ENCODE assay signal across 16 cellular contexts in genomic region chr7:141710301-141710700, GRCh38. TPM values are rescaled to one million over a fixed set of nuclear protein-coding genes. Genes with fewer than 3 reads are reported as not detected.
A peak's percentile ranks its signal among the peaks of the same experiment; 100 is the strongest.
DNase-seq lines count a peak whose midpoint lies in the region; ATAC-seq and TF ChIP-seq lines count a peak whose summit lies in the region.
"Had no signal": no experiment of that assay in that cellular context is flagged by ENCODE, and none has a peak within 500 bp of the region (broad histone marks: within the 10 kb centered on the region; RNA-seq: fewer than 3 reads in every experiment).

No MANE protein-coding gene starts in this region.

- H3K27ac ChIP-seq in endodermal cell (ENCODE audit: low read depth, low read length): no peak overlapping the region
- H3K27ac ChIP-seq: C4-2B, Peyer's patch had no signal

- H3K4me3 Mint-ChIP-seq in activated T-cell treated with anti-CD3 and anti-CD28 coated beads, Interleukin-2, amount 50 U/mL, for 72 hours: no peak overlapping the region
- H3K4me3 Mint-ChIP-seq in endodermal cell: no peak overlapping the region
- no peak overlapping the region for H3K4me3 Mint-ChIP-seq in stimulated activated effector memory CD8-positive, alpha-beta T cell treated with anti-CD3 and anti-CD28 coated beads, Interleukin-12 subunit alpha, Interleukin-12 subunit beta, amount 100 ng/mL, for 72 hours

- H3F3A ChIP-seq in Loucy (ENCODE audit: low read depth): no peaks in the 10 kb centered on the region

- H3K27me3 ChIP-seq in Loucy (ENCODE audit: insufficient read depth, low read length, poor library complexity, severe bottlenecking) (no peaks in the 10 kb centered on the region), endodermal cell (ENCODE audit: control insufficient read depth, insufficient read depth, low read length, poor library complexity, severe bottlenecking) (no peaks in the 10 kb centered on the region)
- H3K27me3 ChIP-seq: Peyer's patch had no signal

- no peak for ATAC-seq in activated T-cell treated with anti-CD3 and anti-CD28 coated beads, Interleukin-2, amount 50 U/mL, for 72 hours (replicated peaks in 1 of 2)
- no peak for ATAC-seq in stimulated activated effector memory CD8-positive, alpha-beta T cell treated with anti-CD3 and anti-CD28 coated beads, Interleukin-12 subunit alpha, Interleukin-12 subunit beta, amount 100 ng/mL, for 72 hours

- H3K4me3 ChIP-seq in Loucy (ENCODE audit: low read length, poor library complexity, severe bottlenecking) (no peak overlapping the region), endodermal cell (ENCODE audit: low read length) (no peak overlapping the region)
- H3K4me3 ChIP-seq: Peyer's patch had no signal

- DNase-seq in activated T-cell treated with anti-CD3 and anti-CD28 coated beads, Interleukin-2, amount 50 U/mL, for 72 hours: no peak
- no peak for DNase-seq in activated T-cell treated with anti-CD3 and anti-CD28 coated beads, Interleukin-2, amount 50 U/mL, for 1 hour
- DNase-seq in endodermal cell: no peak
- no peak for DNase-seq in stimulated activated effector memory CD8-positive, alpha-beta T cell treated with anti-CD3 and anti-CD28 coated beads, Interleukin-12 subunit alpha, Interleukin-12 subunit beta, amount 100 ng/mL, for 72 hours (ENCODE audit: low spot score in 2 of 2)
- no peak for DNase-seq in superior temporal gyrus (ENCODE audit: extremely low spot score)
- DNase-seq in GF-D8 (lab: John Stamatoyannopoulos, UW): no peak
- no peak for DNase-seq in C1 segment of cervical spinal cord (lab: John Stamatoyannopoulos, UW)
- DNase-seq: NCI-H1105, NCI-H1694 treated with DMSO at 0.1 percent for 48 hours, NCI-H345, Peyer's patch, Right ventricle myocardium superior had no signal

- H3K9me2 ChIP-seq in Loucy (replicated peaks; ENCODE audit: low read depth, low read length): no peaks in the 10 kb centered on the region

- H3K4me1 ChIP-seq in Loucy (ENCODE audit: insufficient read depth, low read length, poor library complexity, severe bottlenecking) (no peaks in the 10 kb centered on the region), endodermal cell (ENCODE audit: control insufficient read depth, insufficient read depth, low read length) (peaks cover 12% of the 10 kb centered on the region)

- peak overlapping the region; percentile 5 for H3K27ac Mint-ChIP-seq in activated T-cell treated with anti-CD3 and anti-CD28 coated beads, Interleukin-2, amount 50 U/mL, for 72 hours
- H3K27ac Mint-ChIP-seq in endodermal cell: no peak overlapping the region
- H3K27ac Mint-ChIP-seq in stimulated activated effector memory CD8-positive, alpha-beta T cell treated with anti-CD3 and anti-CD28 coated beads, Interleukin-12 subunit alpha, Interleukin-12 subunit beta, amount 100 ng/mL, for 72 hours: peak overlapping the region; percentile 6

- WGBS in endodermal cell (ENCODE audit: insufficient coverage in 1 of 2, insufficient read length in 1 of 2), 2 experiments: 71 to 86% methylated on average over 1 of the region's 1 CpG

- H3K9me3 Mint-ChIP-seq in activated T-cell treated with anti-CD3 and anti-CD28 coated beads, Interleukin-2, amount 50 U/mL, for 72 hours: no peaks in the 10 kb centered on the region
- H3K9me3 Mint-ChIP-seq in endodermal cell: no peaks in the 10 kb centered on the region
- H3K9me3 Mint-ChIP-seq in stimulated activated effector memory CD8-positive, alpha-beta T cell treated with anti-CD3 and anti-CD28 coated beads, Interleukin-12 subunit alpha, Interleukin-12 subunit beta, amount 100 ng/mL, for 72 hours: no peaks in the 10 kb centered on the region

- no peaks in the 10 kb centered on the region for H3K79me2 ChIP-seq in Loucy (ENCODE audit: insufficient read depth, low read length)

- peaks cover 5% of the 10 kb centered on the region for H3K4me1 Mint-ChIP-seq in activated T-cell treated with anti-CD3 and anti-CD28 coated beads, Interleukin-2, amount 50 U/mL, for 72 hours (ENCODE audit: low read depth)
- peaks cover 15% of the 10 kb centered on the region for H3K4me1 Mint-ChIP-seq in endodermal cell
- peaks cover 7% of the 10 kb centered on the region for H3K4me1 Mint-ChIP-seq in stimulated activated effector memory CD8-positive, alpha-beta T cell treated with anti-CD3 and anti-CD28 coated beads, Interleukin-12 subunit alpha, Interleukin-12 subunit beta, amount 100 ng/mL, for 72 hours

- no peaks in the 10 kb centered on the region for H3K36me3 ChIP-seq in Loucy (ENCODE audit: insufficient read depth, low read length)
- H3K36me3 ChIP-seq in endodermal cell (ENCODE audit: control insufficient read depth, insufficient read depth, low read length): no peaks in the 10 kb centered on the region
- H3K36me3 ChIP-seq: Peyer's patch had no signal

- H2AFZ ChIP-seq in Loucy (ENCODE audit: low read length): no peak overlapping the region

- peak; percentile 34 for TF ChIP-seq CTCF in Loucy (conservative IDR thresholded peaks at IDR 0.05; ENCODE audit: low read length)
- TF ChIP-seq CTCF in endodermal cell (conservative IDR thresholded peaks at IDR 0.05): peak; percentile 27

- H3K27me3 Mint-ChIP-seq in activated T-cell treated with anti-CD3 and anti-CD28 coated beads, Interleukin-2, amount 50 U/mL, for 72 hours (ENCODE audit: low read depth): no peaks in the 10 kb centered on the region
- H3K27me3 Mint-ChIP-seq in endodermal cell (ENCODE audit: insufficient read depth): peaks cover 1% of the 10 kb centered on the region

- no peak overlapping the region for H3K4me2 ChIP-seq in Loucy (ENCODE audit: low read depth, low read length, poor library complexity, severe bottlenecking)

- no peaks in the 10 kb centered on the region for H3K36me3 Mint-ChIP-seq in activated T-cell treated with anti-CD3 and anti-CD28 coated beads, Interleukin-2, amount 50 U/mL, for 72 hours (ENCODE audit: insufficient read depth in 2 of 2)
- no peaks in the 10 kb centered on the region for H3K36me3 Mint-ChIP-seq in endodermal cell (ENCODE audit: low read depth)
- no peaks in the 10 kb centered on the region for H3K36me3 Mint-ChIP-seq in stimulated activated effector memory CD8-positive, alpha-beta T cell treated with anti-CD3 and anti-CD28 coated beads, Interleukin-12 subunit alpha, Interleukin-12 subunit beta, amount 100 ng/mL, for 72 hours

- H3K9ac ChIP-seq in Loucy (ENCODE audit: low read depth, low read length, poor library complexity, severe bottlenecking) (no peak overlapping the region), endodermal cell (ENCODE audit: extremely low read depth, low read length, poor library complexity, severe bottlenecking) (no peak overlapping the region)

- H3K9me3 ChIP-seq in Loucy (ENCODE audit: insufficient read depth, low read depth, low read length): no peaks in the 10 kb centered on the region
- H3K9me3 ChIP-seq in endodermal cell (ENCODE audit: control insufficient read depth, low read length): no peaks in the 10 kb centered on the region
- H3K9me3 ChIP-seq: Peyer's patch had no signal

- no peaks in the 10 kb centered on the region for H4K20me1 ChIP-seq in Loucy (ENCODE audit: insufficient read depth, low read length, poor library complexity, severe bottlenecking)

RNA-seq across cellular contexts. Expression of gene WEE2, which starts 2.1 kb away (rescaled TPM):
- not detected for total RNA-seq in activated T-cell treated with anti-CD3 and anti-CD28 coated beads, Interleukin-2, amount 50 U/mL, for 72 hours
- total RNA-seq in endodermal cell: not detected
- 0.11 TPM for polyA plus RNA-seq in endodermal cell (2013, experiment 1 of 2)
- polyA plus RNA-seq in endodermal cell (2013, experiment 2 of 2): not detected
- total RNA-seq: A172, M059J, Peyer's patch, Right ventricle myocardium superior had no signal

RNA-seq across cellular contexts. Expression of gene DENND11, which starts 8.3 kb away (rescaled TPM):
- total RNA-seq in activated T-cell treated with anti-CD3 and anti-CD28 coated beads, Interleukin-2, amount 50 U/mL, for 72 hours: 10 to 100 TPM; 43.2 to 48.7 TPM
- 10 to 100 TPM; 24.5 to 25.4 TPM for total RNA-seq in endodermal cell
- polyA plus RNA-seq in endodermal cell (2013, experiment 1 of 2): 26.1 TPM
- 22.6 TPM for polyA plus RNA-seq in endodermal cell (2013, experiment 2 of 2)

RNA-seq across cellular contexts. Expression of gene SSBP1, which starts 27.9 kb away (rescaled TPM):
- total RNA-seq in activated T-cell treated with anti-CD3 and anti-CD28 coated beads, Interleukin-2, amount 50 U/mL, for 72 hours: 100 to 1,000 TPM; 126 to 131 TPM
- total RNA-seq in endodermal cell: 100 to 1,000 TPM; 179 to 194 TPM
- 166 TPM for polyA plus RNA-seq in endodermal cell (2013, experiment 1 of 2)
- polyA plus RNA-seq in endodermal cell (2013, experiment 2 of 2): 154 TPM

RNA-seq across cellular contexts. Expression of gene TAS2R3, which starts 53.6 kb away (rescaled TPM):
- total RNA-seq in activated T-cell treated with anti-CD3 and anti-CD28 coated beads, Interleukin-2, amount 50 U/mL, for 72 hours: 1 to 10 TPM; 1.8 TPM
- 1 to 10 TPM; 1.6 to 2.6 TPM for total RNA-seq in endodermal cell
- 0.28 TPM for polyA plus RNA-seq in endodermal cell (2013, experiment 1 of 2)
- polyA plus RNA-seq in endodermal cell (2013, experiment 2 of 2): 0.41 TPM
- total RNA-seq: A172, M059J had no signal
